ENCODE assay signal across 9 cellular contexts in genomic region chr2:195498176-195498575, GRCh38.
DNase-seq lines count a peak whose midpoint lies in the region; ATAC-seq and TF ChIP-seq lines count a peak whose summit lies in the region.
"Had no signal": no experiment of that assay in that cellular context is flagged by ENCODE, and none has a peak within 500 bp of the region (broad histone marks: within the 10 kb centered on the region; RNA-seq: fewer than 3 reads in every experiment).

No MANE protein-coding gene starts in this region.

- no peaks in the 10 kb centered on the region for H3K27me3 ChIP-seq in CD4-positive, CD25-positive, alpha-beta regulatory T cell (ENCODE audit: control insufficient read depth, insufficient read depth, low read length)
- no peaks in the 10 kb centered on the region for H3K27me3 ChIP-seq in OCI-LY1 (ENCODE audit: insufficient read depth, low read length)

- no peaks in the 10 kb centered on the region for H3F3A ChIP-seq in OCI-LY1 (ENCODE audit: insufficient read depth, low read length)

- no peaks in the 10 kb centered on the region for H3K9me2 ChIP-seq in OCI-LY1 (ENCODE audit: low read depth, low read length)

- no peaks in the 10 kb centered on the region for H3K27me3 Mint-ChIP-seq in CD4-positive, CD25-positive, alpha-beta regulatory T cell
- H3K27me3 Mint-ChIP-seq in activated naive CD4-positive, alpha-beta T cell treated with anti-CD3 and anti-CD28 coated beads, Interleukin-2, amount 10 ng/mL, durations not matched to agents 7 days and 5 days: no peaks in the 10 kb centered on the region

- H3K27ac ChIP-seq in CD4-positive, CD25-positive, alpha-beta regulatory T cell (ENCODE audit: insufficient read depth, low read length, poor library complexity, severe bottlenecking): no peak overlapping the region
- no peak overlapping the region for H3K27ac ChIP-seq in OCI-LY1 (ENCODE audit: low read depth, low read length, poor library complexity, severe bottlenecking)
- H3K27ac ChIP-seq: HL-60 had no signal

- no peaks in the 10 kb centered on the region for H3K36me3 ChIP-seq in CD4-positive, CD25-positive, alpha-beta regulatory T cell (ENCODE audit: control insufficient read depth, insufficient read depth, low read length)
- H3K36me3 ChIP-seq in OCI-LY1 (ENCODE audit: insufficient read depth, low read length): no peaks in the 10 kb centered on the region

- H3K9me3 Mint-ChIP-seq in CD4-positive, CD25-positive, alpha-beta regulatory T cell: peaks cover 0 to 12% (median 0%) of the 10 kb centered on the region in 7 donors
- peaks cover 22% of the 10 kb centered on the region for H3K9me3 Mint-ChIP-seq in activated naive CD4-positive, alpha-beta T cell treated with anti-CD3 and anti-CD28 coated beads, Interleukin-2, amount 10 ng/mL, durations not matched to agents 7 days and 5 days

- DNase-seq in CD4-positive, CD25-positive, alpha-beta regulatory T cell: peak; percentile 27 to 79 (median 58)
- peak; percentile 63 for DNase-seq in activated naive CD4-positive, alpha-beta T cell treated with anti-CD3 and anti-CD28 coated beads, Interleukin-2, amount 10 ng/mL, durations not matched to agents 7 days and 5 days
- DNase-seq in islet precursor cell (peak; percentile 58), NOMO-1 treated with DMSO at 0.1 percent for 48 hours (lab: John Stamatoyannopoulos, UW; ENCODE audit: unreplicated experiment) (no peak), occipital lobe (lab: John Stamatoyannopoulos, UW) (no peak)
- peak; percentile 28 to 53 for DNase-seq in stimulated activated CD8-positive, alpha-beta memory T cell treated with anti-CD3 and anti-CD28 coated beads, Interleukin-4, amount 100 ng/mL, for 1 hour (ENCODE audit: low read depth in 2 of 2, low spot score in 1 of 2)

- no peak overlapping the region for H3K9ac ChIP-seq in OCI-LY1 (ENCODE audit: low read length)

- H3K4me1 ChIP-seq in CD4-positive, CD25-positive, alpha-beta regulatory T cell (ENCODE audit: control insufficient read depth, insufficient read depth, low read length, poor library complexity, severe bottlenecking): peaks cover 11% of the 10 kb centered on the region
- H3K4me1 ChIP-seq in OCI-LY1 (ENCODE audit: insufficient read depth, low read length, severe bottlenecking): no peaks in the 10 kb centered on the region

- H4K20me1 ChIP-seq in OCI-LY1 (ENCODE audit: insufficient read depth, low read length): no peaks in the 10 kb centered on the region

- no peak overlapping the region for H3K4me2 ChIP-seq in OCI-LY1 (ENCODE audit: low read length)

- no peaks in the 10 kb centered on the region for H3K9me3 ChIP-seq in CD4-positive, CD25-positive, alpha-beta regulatory T cell (ENCODE audit: control insufficient read depth in 2 of 2, low read length in 2 of 2)
- H3K9me3 ChIP-seq in OCI-LY1 (ENCODE audit: low read length): no peaks in the 10 kb centered on the region

- no peak overlapping the region for H3K4me3 ChIP-seq in CD4-positive, CD25-positive, alpha-beta regulatory T cell (ENCODE audit: low read depth, low read length)
- no peak overlapping the region for H3K4me3 ChIP-seq in OCI-LY1 (ENCODE audit: low read depth, low read length, poor library complexity, severe bottlenecking)

- H3K4me3 Mint-ChIP-seq in CD4-positive, CD25-positive, alpha-beta regulatory T cell: no peak overlapping the region
- H3K4me3 Mint-ChIP-seq in activated naive CD4-positive, alpha-beta T cell treated with anti-CD3 and anti-CD28 coated beads, Interleukin-2, amount 10 ng/mL, durations not matched to agents 7 days and 5 days: no peak overlapping the region

- H3K27ac Mint-ChIP-seq in CD4-positive, CD25-positive, alpha-beta regulatory T cell: peak overlapping the region; percentile 43 to 79 (median 53)
- H3K27ac Mint-ChIP-seq in activated naive CD4-positive, alpha-beta T cell treated with anti-CD3 and anti-CD28 coated beads, Interleukin-2, amount 10 ng/mL, durations not matched to agents 7 days and 5 days: peak overlapping the region; percentile 5

- H3K36me3 Mint-ChIP-seq in CD4-positive, CD25-positive, alpha-beta regulatory T cell: no peaks in the 10 kb centered on the region
- peaks cover 24% of the 10 kb centered on the region for H3K36me3 Mint-ChIP-seq in activated naive CD4-positive, alpha-beta T cell treated with anti-CD3 and anti-CD28 coated beads, Interleukin-2, amount 10 ng/mL, durations not matched to agents 7 days and 5 days

- ATAC-seq in CD4-positive, CD25-positive, alpha-beta regulatory T cell (ENCODE audit: low read depth in 2 of 2): peak; percentile 53 to 72
- peak; percentile 58 for ATAC-seq in GM19463 (IDR thresholded peaks at IDR 0.05; ENCODE audit: unreplicated experiment)

- CTCF ChIA-PET in activated naive CD4-positive, alpha-beta T cell treated with anti-CD3 and anti-CD28 coated beads, Interleukin-2, amount 10 ng/mL, durations not matched to agents 7 days and 5 days (lab: Charles Lee): interaction anchor here (0.6 to 3.3 kb wide), 16 partner anchors 8 to 570 kb away, joined by 3 to 29 read pairs (median 4); partner anchors contain the start of genes DNAH7 and SLC39A10

- H3K79me2 ChIP-seq in OCI-LY1 (ENCODE audit: insufficient read depth, low read length): no peaks in the 10 kb centered on the region

- no peak overlapping the region for H2AFZ ChIP-seq in OCI-LY1 (ENCODE audit: low read length)

- peaks cover 16 to 50% (median 30%) of the 10 kb centered on the region in 4 donors for H3K4me1 Mint-ChIP-seq in CD4-positive, CD25-positive, alpha-beta regulatory T cell
- peaks cover 46% of the 10 kb centered on the region for H3K4me1 Mint-ChIP-seq in activated naive CD4-positive, alpha-beta T cell treated with anti-CD3 and anti-CD28 coated beads, Interleukin-2, amount 10 ng/mL, durations not matched to agents 7 days and 5 days

- peak; percentile 55 for TF ChIP-seq CTCF in OCI-LY1 (IDR thresholded peaks at IDR 0.05; ENCODE audit: low read length)

Comparison
In these comparisons a context has a peak if more than half of its experiments do, and no peak if none do; other contexts are left out.
1. DNase-seq: peak in CD4-positive, CD25-positive, alpha-beta regulatory T cell (3 of 3), activated naive CD4-positive, alpha-beta T cell treated with anti-CD3 and anti-CD28 coated beads, Interleukin-2, amount 10 ng/mL, durations not matched to agents 7 days and 5 days (single experiment), islet precursor cell (single experiment) and stimulated activated CD8-positive, alpha-beta memory T cell treated with anti-CD3 and anti-CD28 coated beads, Interleukin-4, amount 100 ng/mL, for 1 hour (2 of 2); none in NOMO-1 treated with DMSO at 0.1 percent for 48 hours (single experiment) and occipital lobe (single experiment).